In the genomic region with DNA sequence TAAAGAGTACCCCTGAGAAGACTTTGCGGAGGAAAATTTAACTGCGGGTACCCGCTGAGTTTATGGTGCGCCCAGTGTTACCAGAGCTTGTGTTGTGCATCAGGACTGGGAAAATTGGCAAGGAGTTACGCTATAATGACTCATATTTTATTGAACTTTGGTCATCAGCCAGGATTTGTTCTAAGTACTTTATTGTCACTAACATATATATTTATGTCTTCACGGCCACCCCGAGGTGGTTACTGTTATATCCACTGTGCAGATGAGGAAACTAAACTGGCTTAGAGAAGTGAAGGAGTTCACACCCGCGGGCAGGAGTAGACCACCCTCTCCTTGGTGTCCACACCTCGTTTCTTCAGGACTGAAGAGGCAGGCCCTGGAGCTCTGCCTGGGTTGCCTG, we compare ENCODE assay signal across 8 cellular contexts.
DNase-seq lines count a peak whose midpoint lies in the region; ATAC-seq and TF ChIP-seq lines count a peak whose summit lies in the region.

No MANE protein-coding gene starts in this region.

- H3K27ac Mint-ChIP-seq in stimulated activated naive B cell treated with anti-CD40 and anti-IgM and Interleukin-4, amounts not matched to agents 10 μg/mL and 1 μg/mL and 100 μg/mL, for 72 hours, result peak overlapping the region; percentile 97

- no peaks in the 10 kb centered on the region for H3K9me2 ChIP-seq in MM.1S (replicated peaks; ENCODE audit: insufficient read depth, low read length)

- peak overlapping the region; percentile 84 for H3K4me2 ChIP-seq in MM.1S (ENCODE audit: low read depth, low read length)

- no peaks in the 10 kb centered on the region for H4K20me1 ChIP-seq in MM.1S (ENCODE audit: insufficient read depth, low read length)

- in situ Hi-C loops in astrocyte of the cerebellum (cut with HindIII; ENCODE audit: low sequenced_read_pairs), result no loop called here

- H3K9me3 Mint-ChIP-seq in stimulated activated naive B cell treated with anti-CD40 and anti-IgM and Interleukin-4, amounts not matched to agents 10 μg/mL and 1 μg/mL and 100 μg/mL, for 72 hours, result no peaks in the 10 kb centered on the region

- H3K27me3 ChIP-seq in MM.1S (replicated peaks; ENCODE audit: insufficient read depth, low read length), result no peaks in the 10 kb centered on the region

- peak overlapping the region; percentile 94 to 96 for H3K4me3 Mint-ChIP-seq in stimulated activated naive B cell treated with anti-CD40 and anti-IgM and Interleukin-4, amounts not matched to agents 10 μg/mL and 1 μg/mL and 100 μg/mL, for 72 hours

- H3K27me3 Mint-ChIP-seq in stimulated activated naive B cell treated with anti-CD40 and anti-IgM and Interleukin-4, amounts not matched to agents 10 μg/mL and 1 μg/mL and 100 μg/mL, for 72 hours, result no peaks in the 10 kb centered on the region

- peak; percentile 76 for DNase-seq in EH (ENCODE audit: low read depth)
- no peak for DNase-seq in MM.1S
- DNase-seq in astrocyte of the cerebellum (ENCODE audit: low read depth), result peak; percentile 24
- DNase-seq in iPS-NIHi11 (ENCODE audit: low spot score), result peak; percentile 21
- DNase-seq in stimulated activated naive B cell treated with anti-CD40 and anti-IgM and Interleukin-4, amounts not matched to agents 10 μg/mL and 1 μg/mL and 100 μg/mL, for 72 hours, result no peak
- no peak for DNase-seq in cortex of kidney (lab: John Stamatoyannopoulos, UW)
- DNase-seq in NCI-H1436 (lab: John Stamatoyannopoulos, UW), result no peak
- DNase-seq in SHP77 treated with DMSO at 0.1 percent for 48 hours (lab: John Stamatoyannopoulos, UW), result no peak

- no peaks in the 10 kb centered on the region for H3K79me2 ChIP-seq in MM.1S (ENCODE audit: low read length)

- H3K27ac ChIP-seq in MM.1S (ENCODE audit: low read length), result no peak overlapping the region

- H3K36me3 Mint-ChIP-seq in stimulated activated naive B cell treated with anti-CD40 and anti-IgM and Interleukin-4, amounts not matched to agents 10 μg/mL and 1 μg/mL and 100 μg/mL, for 72 hours, result peaks cover 7 to 31% of the 10 kb centered on the region in 2 donors

- no peaks in the 10 kb centered on the region for H3K4me1 ChIP-seq in MM.1S (ENCODE audit: low read length)

- H3K9ac ChIP-seq in MM.1S (ENCODE audit: low read length), result peak overlapping the region; percentile 59

- peak overlapping the region; percentile 94 for H3K4me3 ChIP-seq in MM.1S (ENCODE audit: low read length)
- H3K4me3 ChIP-seq in astrocyte of the cerebellum (ENCODE audit: low read depth, low read length), result peak overlapping the region; percentile 50

- ATAC-seq in stimulated activated naive B cell treated with anti-CD40 and anti-IgM and Interleukin-4, amounts not matched to agents 10 μg/mL and 1 μg/mL and 100 μg/mL, for 72 hours (replicated peaks), result no peak

- H3K4me1 Mint-ChIP-seq in stimulated activated naive B cell treated with anti-CD40 and anti-IgM and Interleukin-4, amounts not matched to agents 10 μg/mL and 1 μg/mL and 100 μg/mL, for 72 hours, result peaks cover 16 to 35% of the 10 kb centered on the region in 2 donors

- TF ChIP-seq CTCF in MM.1S (IDR thresholded peaks at IDR 0.05; ENCODE audit: low read length) (no peak), astrocyte of the cerebellum (IDR thresholded peaks at IDR 0.05; ENCODE audit: low read depth, low read length, missing control alignments) (no peak)

- H3F3A ChIP-seq in MM.1S (ENCODE audit: insufficient read depth, low read length), result no peaks in the 10 kb centered on the region

- H3K36me3 ChIP-seq in MM.1S (replicated peaks; ENCODE audit: insufficient read depth, low read length), result no peaks in the 10 kb centered on the region

- no peaks in the 10 kb centered on the region for H3K9me3 ChIP-seq in MM.1S (replicated peaks; ENCODE audit: insufficient read depth, low read length)

- H2AFZ ChIP-seq in MM.1S (ENCODE audit: low read length), result peak overlapping the region; percentile 89

Comparison
In these comparisons a context has a peak if more than half of its experiments do, and no peak if none do; other contexts are left out.
1. DNase-seq: peak in EH (single experiment), astrocyte of the cerebellum (single experiment) and iPS-NIHi11 (single experiment); none in MM.1S (single experiment), stimulated activated naive B cell treated with anti-CD40 and anti-IgM and Interleukin-4, amounts not matched to agents 10 μg/mL and 1 μg/mL and 100 μg/mL, for 72 hours (single experiment), cortex of kidney (single experiment), NCI-H1436 (single experiment) and SHP77 treated with DMSO at 0.1 percent for 48 hours (single experiment).